In genomic region chr6:149563203-149563927, GRCh38 we compare ENCODE assay signal across 13 cellular contexts.
A peak's percentile ranks its signal among the peaks of the same experiment; 100 is the strongest.
DNase-seq lines count a peak whose midpoint lies in the region; ATAC-seq and TF ChIP-seq lines count a peak whose summit lies in the region.
"Had no signal": no experiment of that assay in that cellular context is flagged by ENCODE, and none has a peak within 500 bp of the region (broad histone marks: within the 10 kb centered on the region; RNA-seq: fewer than 3 reads in every experiment).

No MANE protein-coding gene starts in this region.

- H3K36me3 ChIP-seq in brain microvascular endothelial cell (replicated peaks) = no peaks in the 10 kb centered on the region

- in situ Hi-C loops in brain microvascular endothelial cell (cut with HindIII; ENCODE audit: low pct_ligation_motif_present, low sequenced_read_pairs) = no loop called here

- no peak overlapping the region for H3K4me3 ChIP-seq in AG10803 (ENCODE audit: low read length)
- no peak overlapping the region for H3K4me3 ChIP-seq in brain microvascular endothelial cell (ENCODE audit: low read depth, low read length)

- no peaks in the 10 kb centered on the region for H3K27me3 ChIP-seq in brain microvascular endothelial cell (replicated peaks)

- peak; percentile 83 for DNase-seq in AG10803 (ENCODE audit: low read depth)
- peak; percentile 79 for DNase-seq in HS-5 (ENCODE audit: low read depth)
- peak; percentile 58 for DNase-seq in brain microvascular endothelial cell
- DNase-seq in kidney tubule cell (ENCODE audit: low spot score) = peak; percentile 68
- DNase-seq: activated naive CD8-positive, alpha-beta T cell treated with anti-CD3 and anti-CD28 coated beads for 36 hours; endodermal cell; Kasumi-1; naive thymus-derived CD4-positive, alpha-beta T cell; OCI-M1 had no signal

- ATAC-seq in HG03196 (IDR thresholded peaks at IDR 0.05; ENCODE audit: unreplicated experiment) (no peak), HG03095 (IDR thresholded peaks at IDR 0.05; ENCODE audit: unreplicated experiment) (no peak), HG03354 (IDR thresholded peaks at IDR 0.05; ENCODE audit: poor library complexity, severe bottlenecking, unreplicated experiment) (no peak), HG02885 (IDR thresholded peaks at IDR 0.05; ENCODE audit: poor library complexity, unreplicated experiment) (no peak)
- ATAC-seq: naive thymus-derived CD4-positive, alpha-beta T cell had no signal

- no peak overlapping the region for H3K27ac ChIP-seq in brain microvascular endothelial cell

- no peak for TF ChIP-seq CTCF in AG10803 (conservative IDR thresholded peaks at IDR 0.05; ENCODE audit: low read length)
- no peak for TF ChIP-seq CTCF in brain microvascular endothelial cell (IDR thresholded peaks at IDR 0.05; ENCODE audit: low read depth, low read length, missing control alignments)
